Comparison of ENCODE assay signal across 19 cellular contexts in the genomic region with DNA sequence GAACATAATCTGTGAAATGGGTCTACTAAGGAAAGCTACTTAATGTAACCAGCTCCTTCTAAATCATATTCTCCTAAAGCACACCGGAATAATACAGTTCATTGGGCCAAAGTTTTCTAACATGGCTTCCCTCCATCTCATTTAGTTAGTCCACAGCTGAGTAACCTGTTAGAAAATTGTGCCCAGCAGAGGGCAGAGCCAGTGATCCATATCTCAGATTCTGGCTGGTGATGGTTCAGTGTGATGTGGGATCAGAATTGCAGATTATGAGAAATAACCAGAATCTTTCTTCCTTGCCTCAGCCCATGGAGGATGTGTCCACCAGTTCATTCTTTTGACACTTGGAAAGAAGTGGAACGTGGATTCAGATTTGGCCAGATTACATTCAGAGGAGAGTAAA. TPM values are rescaled to one million over a fixed set of nuclear protein-coding genes. Genes with fewer than 3 reads are reported as not detected.
DNase-seq lines count a peak whose midpoint lies in the region; ATAC-seq and TF ChIP-seq lines count a peak whose summit lies in the region.
"Had no signal": no experiment of that assay in that cellular context is flagged by ENCODE, and none has a peak within 500 bp of the region (broad histone marks: within the 10 kb centered on the region; RNA-seq: fewer than 3 reads in every experiment).

No MANE protein-coding gene starts in this region.

- no peaks in the 10 kb centered on the region for H3K27me3 Mint-ChIP-seq in activated T-cell treated with anti-CD3 and anti-CD28 coated beads, Interleukin-2, amount 50 U/mL, for 24 hours
- peaks cover 2% of the 10 kb centered on the region for H3K27me3 Mint-ChIP-seq in endodermal cell (ENCODE audit: insufficient read depth)
- H3K27me3 Mint-ChIP-seq: T-cell had no signal

- H3K4me1 Mint-ChIP-seq in activated T-cell treated with anti-CD3 and anti-CD28 coated beads, Interleukin-2, amount 50 U/mL, for 24 hours (ENCODE audit: low read depth): peaks cover 94% of the 10 kb centered on the region
- H3K4me1 Mint-ChIP-seq in endodermal cell: no peaks in the 10 kb centered on the region

- peaks cover 42% of the 10 kb centered on the region for H3K27me3 ChIP-seq in endodermal cell (ENCODE audit: control insufficient read depth, insufficient read depth, low read length, poor library complexity, severe bottlenecking)

- CTCF ChIA-PET in GM10248 (lab: Yijun Ruan, JAX): no interaction called here

- no peaks in the 10 kb centered on the region for H3K36me3 ChIP-seq in endodermal cell (ENCODE audit: control insufficient read depth, insufficient read depth, low read length)
- H3K36me3 ChIP-seq: left ventricle myocardium inferior, spleen had no signal

- ATAC-seq in HG02973 (IDR thresholded peaks at IDR 0.05; ENCODE audit: unreplicated experiment): no peak
- ATAC-seq: foreskin keratinocyte had no signal

- 91 to 100% methylated on average over 1 to 2 of the region's 2 CpGs for WGBS in endodermal cell (ENCODE audit: insufficient coverage in 1 of 2, insufficient read length in 1 of 2), 2 experiments

- peak overlapping the region; percentile 85 for H3K27ac Mint-ChIP-seq in activated T-cell treated with anti-CD3 and anti-CD28 coated beads, Interleukin-2, amount 50 U/mL, for 24 hours
- no peak overlapping the region for H3K27ac Mint-ChIP-seq in endodermal cell
- H3K27ac Mint-ChIP-seq: progenitor cell of endocrine pancreas had no signal

- H3K9me3 Mint-ChIP-seq in activated T-cell treated with anti-CD3 and anti-CD28 coated beads, Interleukin-2, amount 50 U/mL, for 24 hours: no peaks in the 10 kb centered on the region
- no peaks in the 10 kb centered on the region for H3K9me3 Mint-ChIP-seq in endodermal cell
- H3K9me3 Mint-ChIP-seq: T-cell had no signal

- POLR2A ChIA-PET in GM10248 (lab: Yijun Ruan, JAX): no interaction called here

- no peaks in the 10 kb centered on the region for H3K9me3 ChIP-seq in endodermal cell (ENCODE audit: control insufficient read depth, low read length)
- H3K9me3 ChIP-seq: spleen had no signal

- peak; percentile 13 for TF ChIP-seq CTCF in HFF-Myc (IDR thresholded peaks at IDR 0.05; ENCODE audit: low read depth, low read length, missing control alignments)
- TF ChIP-seq CTCF in endodermal cell (conservative IDR thresholded peaks at IDR 0.05): peak; percentile 29
- TF ChIP-seq CTCF in GM10248 (IDR thresholded peaks at IDR 0.05; ENCODE audit: control extremely low read depth, extremely low read depth, low read depth, missing control alignments): no peak

- H3K27ac ChIP-seq in endodermal cell (ENCODE audit: low read depth, low read length): no peak overlapping the region
- H3K27ac ChIP-seq: foreskin keratinocyte, left ventricle myocardium inferior had no signal

- no peak for DNase-seq in activated T-cell treated with anti-CD3 and anti-CD28 coated beads, Interleukin-2, amount 50 U/mL, for 24 hours
- no peak for DNase-seq in activated T-cell treated with anti-CD3 and anti-CD28 coated beads, Interleukin-2, amount 50 U/mL, for 48 hours
- no peak for DNase-seq in HFF-Myc (ENCODE audit: extremely low read depth, low read depth)
- peak; percentile 30 to 34 for DNase-seq in activated CD4-positive, alpha-beta T cell treated with anti-CD3 and anti-CD28 coated beads, Interleukin-2, amount 50 U/mL, for 4 hours
- no peak for DNase-seq in endodermal cell
- no peak for DNase-seq in GM10248 (ENCODE audit: extremely low spot score)
- no peak for DNase-seq in NCI-H1092 (lab: John Stamatoyannopoulos, UW)
- DNase-seq: activated gamma-delta T cell treated with Interleukin-2 at 50 U/mL for 16 hours, Calu3, foreskin keratinocyte, left ventricle myocardium inferior, NCI-H187, NCI-H526, spleen had no signal

- no peak overlapping the region for H3K4me3 ChIP-seq in HFF-Myc (replicated peaks; ENCODE audit: low read depth, low read length)
- no peak overlapping the region for H3K4me3 ChIP-seq in endodermal cell (ENCODE audit: low read length)
- H3K4me3 ChIP-seq: left ventricle myocardium inferior, spleen had no signal

- peak overlapping the region; percentile 40 for H3K4me3 Mint-ChIP-seq in activated T-cell treated with anti-CD3 and anti-CD28 coated beads, Interleukin-2, amount 50 U/mL, for 24 hours
- no peak overlapping the region for H3K4me3 Mint-ChIP-seq in endodermal cell
- H3K4me3 Mint-ChIP-seq: T-cell had no signal

- H3K4me1 ChIP-seq in endodermal cell (ENCODE audit: control insufficient read depth, insufficient read depth, low read length): no peaks in the 10 kb centered on the region
- H3K4me1 ChIP-seq: foreskin keratinocyte, left ventricle myocardium inferior had no signal

- no peak overlapping the region for H3K9ac ChIP-seq in endodermal cell (ENCODE audit: extremely low read depth, low read length, poor library complexity, severe bottlenecking)

- no peaks in the 10 kb centered on the region for H3K36me3 Mint-ChIP-seq in activated T-cell treated with anti-CD3 and anti-CD28 coated beads, Interleukin-2, amount 50 U/mL, for 24 hours (ENCODE audit: low read depth)
- H3K36me3 Mint-ChIP-seq in endodermal cell (ENCODE audit: low read depth): no peaks in the 10 kb centered on the region
- H3K36me3 Mint-ChIP-seq: T-cell had no signal

RNA-seq across cellular contexts. Expression of a gene that starts 9.4 kb away (rescaled TPM):
- not detected for total RNA-seq in endodermal cell
- polyA plus RNA-seq in endodermal cell (2013, experiment 1 of 2): not detected
- polyA plus RNA-seq in endodermal cell (2013, experiment 2 of 2): not detected
- total RNA-seq: A673, Calu3, foreskin keratinocyte, myocyte, progenitor cell of endocrine pancreas had no signal
- polyA plus RNA-seq: foreskin keratinocyte had no signal

Comparison
In these comparisons a context has a peak if more than half of its experiments do, and no peak if none do; other contexts are left out.
1. DNase-seq: peak in activated CD4-positive, alpha-beta T cell treated with anti-CD3 and anti-CD28 coated beads, Interleukin-2, amount 50 U/mL, for 4 hours (2 of 2); none in activated T-cell treated with anti-CD3 and anti-CD28 coated beads, Interleukin-2, amount 50 U/mL, for 24 hours (single experiment), activated T-cell treated with anti-CD3 and anti-CD28 coated beads, Interleukin-2, amount 50 U/mL, for 48 hours (0 of 2), HFF-Myc (single experiment), endodermal cell (single experiment), GM10248 (single experiment) and NCI-H1092 (single experiment).